In the genomic region with DNA sequence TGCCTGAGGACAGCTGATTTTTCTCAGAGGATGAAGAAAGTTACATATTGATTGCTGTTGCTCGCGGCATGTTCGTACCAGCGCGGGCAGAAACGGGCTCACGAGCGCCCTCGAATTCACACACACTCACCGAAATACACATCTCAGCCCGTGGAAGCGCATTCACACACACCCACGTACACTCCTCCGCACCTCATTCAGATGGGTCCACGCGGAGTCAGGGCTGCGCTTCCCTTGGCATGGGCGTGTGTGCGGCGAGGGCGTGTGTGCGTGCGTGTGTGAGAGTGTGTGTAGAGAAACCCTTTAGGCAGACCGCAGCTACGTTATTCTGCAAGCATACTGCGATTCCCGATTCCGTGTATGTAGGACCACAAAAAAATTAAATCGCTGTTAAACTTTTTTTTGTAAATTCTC, we compare ENCODE assay signal across 9 cellular contexts. TPM values are rescaled to one million over a fixed set of nuclear protein-coding genes. Genes with fewer than 3 reads are reported as not detected.
DNase-seq lines count a peak whose midpoint lies in the region; ATAC-seq, FAIRE-seq and TF ChIP-seq lines count a peak whose summit lies in the region.
"Had no signal": no experiment of that assay in that cellular context is flagged by ENCODE, and none has a peak within 500 bp of the region (broad histone marks: within the 10 kb centered on the region; RNA-seq: fewer than 3 reads in every experiment).

No MANE protein-coding gene starts in this region.

- no peak for FAIRE-seq in bronchial epithelial cell (lab: Jason Lieb, UNC)

- H3K9me3 ChIP-seq in lower lobe of right lung, result no peaks in the 10 kb centered on the region
- peaks cover 0 to 15% (median 0%) of the 10 kb centered on the region in 3 donors for H3K9me3 ChIP-seq in tibial artery

- H3K4me3 ChIP-seq in bronchial epithelial cell (ENCODE audit: low read depth, low read length), result peak overlapping the region; percentile 20
- peak overlapping the region; percentile 62 for H3K4me3 ChIP-seq in lower lobe of right lung
- peak overlapping the region; percentile 51 to 57 for H3K4me3 ChIP-seq in tibial artery

- no peak for DNase-seq in activated naive CD4-positive, alpha-beta T cell treated with anti-CD3 and anti-CD28 coated beads for 36 hours
- DNase-seq in activated naive CD4-positive, alpha-beta T cell treated with Interleukin-2 at 50 U/mL for 16 hours, result no peak
- DNase-seq in bronchial epithelial cell (ENCODE audit: low read depth) (no peak), lower lobe of right lung (no peak), tibial artery (peak; percentile 28 to 61), NCI-H2081 treated with DMSO at 0.1 percent for 48 hours (lab: John Stamatoyannopoulos, UW) (no peak)
- DNase-seq: EL had no signal

- H3K36me3 Mint-ChIP-seq in activated naive CD4-positive, alpha-beta T cell treated with anti-CD3 and anti-CD28 coated beads for 36 hours (ENCODE audit: low read depth), result peaks cover 10% of the 10 kb centered on the region

- H3K27me3 Mint-ChIP-seq in activated naive CD4-positive, alpha-beta T cell treated with anti-CD3 and anti-CD28 coated beads for 36 hours (ENCODE audit: low read depth), result peaks cover 65% of the 10 kb centered on the region

- ATAC-seq in lower lobe of right lung (no peak), GM18502 (IDR thresholded peaks at IDR 0.05; ENCODE audit: poor library complexity, unreplicated experiment) (no peak), GM19397 (IDR thresholded peaks at IDR 0.05; ENCODE audit: unreplicated experiment) (no peak)

- CTCF ChIA-PET in activated naive CD4-positive, alpha-beta T cell treated with anti-CD3 and anti-CD28 coated beads for 36 hours (lab: Charles Lee), result no interaction called here

- H3K27me3 ChIP-seq in bronchial epithelial cell (ENCODE audit: control insufficient read depth, insufficient read depth, low read length) (peaks cover 41% of the 10 kb centered on the region), lower lobe of right lung (ENCODE audit: low read depth) (peaks cover 66% of the 10 kb centered on the region), tibial artery (peaks cover 0 to 73% of the 10 kb centered on the region in 2 donors)

- H3K36me3 ChIP-seq in bronchial epithelial cell (ENCODE audit: control insufficient read depth, insufficient read depth, low read length) (no peaks in the 10 kb centered on the region), lower lobe of right lung (no peaks in the 10 kb centered on the region), tibial artery (no peaks in the 10 kb centered on the region)

- no peak for TF ChIP-seq CTCF in bronchial epithelial cell (IDR thresholded peaks at IDR 0.05; ENCODE audit: insufficient read depth, low read length, severe bottlenecking)
- no peak for TF ChIP-seq CTCF in lower lobe of right lung (IDR thresholded peaks at IDR 0.05)
- TF ChIP-seq CTCF in tibial artery (IDR thresholded peaks at IDR 0.05), result no peak

- H3K27ac Mint-ChIP-seq in activated naive CD4-positive, alpha-beta T cell treated with anti-CD3 and anti-CD28 coated beads for 36 hours, result no peak overlapping the region

- H3K27ac ChIP-seq in lower lobe of right lung (no peak overlapping the region), tibial artery (no peak overlapping the region)

- intact Hi-C loops in activated naive CD4-positive, alpha-beta T cell treated with anti-CD3 and anti-CD28 coated beads for 36 hours (cut with micrococcal nuclease), result loop anchor here (5.0 to 10.0 kb wide), 3 partner anchors 1333 to 1633 kb away; no protein-coding TSS in a partner anchor
- intact Hi-C loops in lower lobe of right lung (cut with DNase I) (no loop called here), tibial artery (cut with DNase I; ENCODE audit: low total_unique reads) (no loop called here)

- H3K4me3 Mint-ChIP-seq in activated naive CD4-positive, alpha-beta T cell treated with anti-CD3 and anti-CD28 coated beads for 36 hours, result peak overlapping the region; percentile 60

- peaks cover 2% of the 10 kb centered on the region for H3K9me3 Mint-ChIP-seq in activated naive CD4-positive, alpha-beta T cell treated with anti-CD3 and anti-CD28 coated beads for 36 hours

- peaks cover 48% of the 10 kb centered on the region for H3K4me1 Mint-ChIP-seq in activated naive CD4-positive, alpha-beta T cell treated with anti-CD3 and anti-CD28 coated beads for 36 hours (ENCODE audit: low read depth)

- H3K4me1 ChIP-seq in lower lobe of right lung (peaks cover 36% of the 10 kb centered on the region), tibial artery (peaks cover 3 to 38% (median 30%) of the 10 kb centered on the region in 4 donors)

RNA-seq across cellular contexts. Expression of a gene that starts 2.1 kb away (rescaled TPM):
- not detected for total RNA-seq in activated naive CD4-positive, alpha-beta T cell treated with anti-CD3 and anti-CD28 coated beads for 36 hours
- under 0.01 TPM in 2 replicates for total RNA-seq in bronchial epithelial cell
- 40.9 TPM for total RNA-seq in lower lobe of right lung

Comparison
In these comparisons a context has a peak if more than half of its experiments do, and no peak if none do; other contexts are left out.
1. DNase-seq: peak in tibial artery (2 of 2); none in activated naive CD4-positive, alpha-beta T cell treated with anti-CD3 and anti-CD28 coated beads for 36 hours (single experiment), activated naive CD4-positive, alpha-beta T cell treated with Interleukin-2 at 50 U/mL for 16 hours (single experiment), bronchial epithelial cell (single experiment), lower lobe of right lung (single experiment) and NCI-H2081 treated with DMSO at 0.1 percent for 48 hours (single experiment).
2. RNA of a gene that starts 2.1 kb away (total RNA-seq): 40.9 TPM in lower lobe of right lung (single experiment); not detected in activated naive CD4-positive, alpha-beta T cell treated with anti-CD3 and anti-CD28 coated beads for 36 hours and under 0.01 TPM in bronchial epithelial cell; every median in the first group is over 10 times any median in the second.
3. Peak in every context shown above with its lines, with median percentiles within 50 percentile points of each other: H3K4me3 ChIP-seq.